ENCODE assay signal across 31 cellular contexts in genomic region chr6:114382401-114382800, GRCh38. TPM values are rescaled to one million over a fixed set of nuclear protein-coding genes. Genes with fewer than 3 reads are reported as not detected.
"Had no signal": no experiment of that assay in that cellular context is flagged by ENCODE, and none has a peak within 500 bp of the region (broad histone marks: within the 10 kb centered on the region; RNA-seq: fewer than 3 reads in every experiment).

No MANE protein-coding gene starts in this region.

- H3K27ac Mint-ChIP-seq: naive thymus-derived CD8-positive, alpha-beta T cell; natural killer cell treated with Interleukin-12 subunit alpha and Interleukin-12 subunit beta and Interleukin-15 and Interleukin-18, amount 100 ng/mL, for 72 hours; nephron progenitor cell; stimulated activated memory B cell treated with anti-CD40 and anti-IgM and Interleukin-4, amounts not matched to agents 10 μg/mL and 1 μg/mL and 100 μg/mL, for 72 hours; stimulated activated naive CD8-positive, alpha-beta T cell treated with anti-CD3 and anti-CD28 coated beads, Interleukin-15, amount 100 ng/mL, for 72 hours had no signal

- H3K36me3 Mint-ChIP-seq: naive thymus-derived CD8-positive, alpha-beta T cell; natural killer cell treated with Interleukin-12 subunit alpha and Interleukin-12 subunit beta and Interleukin-15 and Interleukin-18, amount 100 ng/mL, for 72 hours; stimulated activated memory B cell treated with anti-CD40 and anti-IgM and Interleukin-4, amounts not matched to agents 10 μg/mL and 1 μg/mL and 100 μg/mL, for 72 hours had no signal

- H3K4me3 Mint-ChIP-seq: naive thymus-derived CD8-positive, alpha-beta T cell; natural killer cell treated with Interleukin-12 subunit alpha and Interleukin-12 subunit beta and Interleukin-15 and Interleukin-18, amount 100 ng/mL, for 72 hours; nephron progenitor cell; neural crest cell; stimulated activated memory B cell treated with anti-CD40 and anti-IgM and Interleukin-4, amounts not matched to agents 10 μg/mL and 1 μg/mL and 100 μg/mL, for 72 hours; stimulated activated naive CD8-positive, alpha-beta T cell treated with anti-CD3 and anti-CD28 coated beads, Interleukin-15, amount 100 ng/mL, for 72 hours had no signal

- H3K27me3 ChIP-seq: neutrophil, pancreas, right lobe of liver, sigmoid colon, thyroid gland, tibial nerve, upper lobe of left lung, vagina had no signal

- ATAC-seq: naive thymus-derived CD8-positive, alpha-beta T cell; natural killer cell treated with Interleukin-12 subunit alpha and Interleukin-12 subunit beta and Interleukin-15 and Interleukin-18, amount 100 ng/mL, for 72 hours; pancreas; right cardiac atrium; right lobe of liver; stimulated activated memory B cell treated with anti-CD40 and anti-IgM and Interleukin-4, amounts not matched to agents 10 μg/mL and 1 μg/mL and 100 μg/mL, for 72 hours; stimulated activated naive CD8-positive, alpha-beta T cell treated with anti-CD3 and anti-CD28 coated beads, Interleukin-15, amount 100 ng/mL, for 72 hours; stimulated activated naive CD8-positive, alpha-beta T cell treated with anti-CD3 and anti-CD28 coated beads, Interleukin-15, Interleukin-2, amounts not matched to agents 100 U/mL and 50 U/mL, for 24 hours had no signal

- DNase-seq: naive thymus-derived CD8-positive, alpha-beta T cell; nephron progenitor cell; pancreas; right cardiac atrium; right lobe of liver; sigmoid colon; small intestine; stimulated activated CD4-positive, alpha-beta T cell treated with anti-CD3 and anti-CD28 coated beads, Interleukin-15, amount 100 ng/mL, for 24 hours; stimulated activated CD4-positive, alpha-beta T cell treated with anti-CD3 and anti-CD28 coated beads, Interleukin-2, amount 100 ng/mL, for 24 hours; stimulated activated CD4-positive, alpha-beta T cell treated with anti-CD3 and anti-CD28 coated beads, Interleukin-2, amount 100 ng/mL, for 48 hours; stimulated activated CD4-positive, alpha-beta T cell treated with anti-CD3 and anti-CD28 coated beads, Interleukin-4, amount 100 ng/mL, for 4 hours; stimulated activated CD8-positive, alpha-beta memory T cell treated with anti-CD3 and anti-CD28 coated beads, Interleukin-4, amount 100 ng/mL, for 48 hours; stimulated activated naive CD4-positive, alpha-beta T cell; stimulated activated naive CD8-positive, alpha-beta T cell treated with anti-CD3 and anti-CD28 coated beads, Interleukin-15, amount 100 ng/mL, for 72 hours; stimulated activated naive CD8-positive, alpha-beta T cell treated with anti-CD3 and anti-CD28 coated beads, Interleukin-15, Interleukin-2, amounts not matched to agents 100 U/mL and 50 U/mL, for 24 hours; substantia nigra; thyroid gland; trophoblast cell; upper lobe of left lung had no signal

- H3K4me3 ChIP-seq: pancreas, prostate gland, right lobe of liver, sigmoid colon, thoracic aorta, thyroid gland, tibial nerve, upper lobe of left lung, vagina had no signal

- H3K4me1 Mint-ChIP-seq: naive thymus-derived CD8-positive, alpha-beta T cell; nephron progenitor cell; neural crest cell; stimulated activated memory B cell treated with anti-CD40 and anti-IgM and Interleukin-4, amounts not matched to agents 10 μg/mL and 1 μg/mL and 100 μg/mL, for 72 hours; stimulated activated naive CD8-positive, alpha-beta T cell treated with anti-CD3 and anti-CD28 coated beads, Interleukin-15, amount 100 ng/mL, for 72 hours had no signal

- H3K36me3 ChIP-seq: neutrophil, pancreas, prostate gland, right lobe of liver, sigmoid colon, thoracic aorta, thyroid gland, tibial nerve, upper lobe of left lung, vagina had no signal

- H3K27ac ChIP-seq: neutrophil, pancreas, prostate gland, right lobe of liver, sigmoid colon, thoracic aorta, thyroid gland, tibial nerve, upper lobe of left lung, vagina had no signal

- H3K9me3 Mint-ChIP-seq: nephron progenitor cell, neural crest cell had no signal

- H3K4me1 ChIP-seq: pancreas, prostate gland, right lobe of liver, sigmoid colon, thyroid gland, tibial nerve, upper lobe of left lung, vagina had no signal

- H3K27me3 Mint-ChIP-seq: natural killer cell treated with Interleukin-12 subunit alpha and Interleukin-12 subunit beta and Interleukin-15 and Interleukin-18, amount 100 ng/mL, for 72 hours; stimulated activated memory B cell treated with anti-CD40 and anti-IgM and Interleukin-4, amounts not matched to agents 10 μg/mL and 1 μg/mL and 100 μg/mL, for 72 hours; stimulated activated naive CD8-positive, alpha-beta T cell treated with anti-CD3 and anti-CD28 coated beads, Interleukin-15, amount 100 ng/mL, for 72 hours had no signal

- H3K9me3 ChIP-seq: neutrophil, pancreas, prostate gland, right lobe of liver, sigmoid colon, thoracic aorta, thyroid gland, tibial nerve, upper lobe of left lung, vagina had no signal

RNA-seq across cellular contexts. Expression of gene HS3ST5, which starts 39.6 kb away (rescaled TPM):
- total RNA-seq: naive thymus-derived CD8-positive, alpha-beta T cell; natural killer cell treated with Interleukin-12 subunit alpha and Interleukin-12 subunit beta and Interleukin-15 and Interleukin-18, amount 100 ng/mL, for 72 hours; omental fat pad; posterior vena cava; pulmonary artery endothelial cell; renal cortical epithelial cell; right cardiac atrium; right lobe of liver; thoracic aorta; thyroid gland; vagina had no signal
- polyA plus RNA-seq: naive thymus-derived CD8-positive, alpha-beta T cell; right cardiac atrium had no signal
